1 cellular context compared by ENCODE assay signal in the genomic region with DNA sequence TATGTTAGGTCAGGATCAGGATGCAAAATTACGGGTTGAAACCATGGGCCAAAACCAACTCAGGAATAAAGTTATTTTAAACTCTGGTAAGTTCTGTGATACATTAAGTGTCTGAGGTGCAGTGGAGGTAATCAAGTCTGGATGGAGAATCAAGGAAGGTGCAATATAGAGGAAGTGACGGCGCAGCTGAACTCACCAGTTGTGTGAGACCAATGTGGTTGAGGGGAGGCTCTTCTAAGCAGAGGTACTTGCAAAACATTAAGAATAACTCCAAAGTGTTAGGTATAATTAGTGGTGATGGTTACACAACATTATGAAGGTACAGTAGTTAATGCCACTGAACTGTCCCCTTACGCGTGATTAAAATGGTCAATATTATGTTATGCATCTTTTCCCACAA.
TF ChIP-seq lines count a peak whose summit lies in the region.

No MANE protein-coding gene starts in this region.

TF ChIP-seq in IMR-90, 13 proteins besides CTCF, POLR2A, EP300 and RAD21 (continued from another document):
- no peak for TF ChIP-seq USF2 (IDR thresholded peaks at IDR 0.05; ENCODE audit: low read depth, low read length)
- TF ChIP-seq CEBPB (IDR thresholded peaks at IDR 0.05; ENCODE audit: low read depth, low read length): no peak
